11 cellular contexts compared by ENCODE assay signal in the genomic region with DNA sequence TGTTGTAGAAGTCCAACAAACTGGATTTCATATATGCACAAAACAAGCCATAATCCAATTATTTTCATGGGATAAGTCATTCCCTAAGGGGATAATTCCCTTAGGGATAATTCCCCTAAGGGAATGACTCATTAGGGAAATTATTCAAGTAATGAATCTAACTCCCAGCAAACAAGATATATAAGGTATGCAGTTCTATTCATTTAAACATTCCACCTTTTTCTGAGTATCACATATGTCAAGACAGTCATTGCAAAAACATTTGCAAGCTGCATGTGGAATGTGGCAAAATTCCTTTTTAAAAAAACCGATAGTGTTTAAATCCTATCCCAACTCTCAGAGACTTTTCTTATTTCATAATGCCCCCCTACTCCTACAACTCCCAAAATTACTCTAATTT.
DNase-seq lines count a peak whose midpoint lies in the region; ATAC-seq, FAIRE-seq and TF ChIP-seq lines count a peak whose summit lies in the region.
"Had no signal": no experiment of that assay in that cellular context is flagged by ENCODE, and none has a peak within 500 bp of the region (broad histone marks: within the 10 kb centered on the region; RNA-seq: fewer than 3 reads in every experiment).

No MANE protein-coding gene starts in this region.

- H3K4me3 ChIP-seq in SJCRH30 = no peak overlapping the region
- H3K4me3 ChIP-seq in fibroblast of lung (replicated peaks in 1 of 4; ENCODE audit: control extremely low read depth in 1 of 4, insufficient read depth in 1 of 4, low read depth in 3 of 4, low read length in 4 of 4) = no peak overlapping the region
- H3K4me3 ChIP-seq: stomach had no signal

- CTCF ChIA-PET in WTC11 (lab: Charles Lee) = no interaction called here

- H3K9ac ChIP-seq in fibroblast of lung (ENCODE audit: insufficient read depth, low read length) = no peak overlapping the region

- no peak for ATAC-seq in Right ventricle myocardium superior (ENCODE audit: poor library complexity)
- no peak for ATAC-seq in WTC11

- H3K79me2 ChIP-seq in fibroblast of lung (ENCODE audit: control insufficient read depth, insufficient read depth, low read length) = no peaks in the 10 kb centered on the region

- peaks cover 58% of the 10 kb centered on the region for H3K4me1 Mint-ChIP-seq in WTC11

- no peaks in the 10 kb centered on the region for H3K9me3 ChIP-seq in SJCRH30 (replicated peaks)
- no peaks in the 10 kb centered on the region for H3K9me3 ChIP-seq in fibroblast of lung (ENCODE audit: control insufficient read depth, insufficient read depth, low read depth, low read length)
- H3K9me3 ChIP-seq: neutrophil, stomach had no signal

- no peaks in the 10 kb centered on the region for H3K36me3 Mint-ChIP-seq in WTC11

- H3K27me3 ChIP-seq in SJCRH30 (no peaks in the 10 kb centered on the region), fibroblast of lung (ENCODE audit: control insufficient read depth, insufficient read depth, low read length) (no peaks in the 10 kb centered on the region)
- H3K27me3 ChIP-seq: neutrophil, stomach had no signal

- no peaks in the 10 kb centered on the region for H3K36me3 ChIP-seq in SJCRH30
- H3K36me3 ChIP-seq in fibroblast of lung (ENCODE audit: control insufficient read depth, insufficient read depth, low read length) = no peaks in the 10 kb centered on the region
- H3K36me3 ChIP-seq: neutrophil, stomach had no signal

- no peaks in the 10 kb centered on the region for H3K27me3 Mint-ChIP-seq in WTC11 (ENCODE audit: low read depth)

- intact Hi-C loops in Right ventricle myocardium superior (cut with DNase I) = no loop called here

- H3K27ac ChIP-seq in SJCRH30 = peak overlapping the region; percentile 48
- H3K27ac ChIP-seq in fibroblast of lung (ENCODE audit: insufficient read depth, low read length) = no peak overlapping the region
- H3K27ac ChIP-seq: neutrophil, stomach had no signal

- POLR2A ChIA-PET in WTC11 (lab: Charles Lee) = no interaction called here

- FAIRE-seq in G401.6 (lab: Jason Lieb, UNC) = peak; percentile 100

- H3K4me2 ChIP-seq in fibroblast of lung (ENCODE audit: extremely low read depth, insufficient read depth, low read length) = peak overlapping the region; percentile 46

- H2AFZ ChIP-seq in fibroblast of lung (ENCODE audit: low read length) = no peak overlapping the region

- H3K27ac Mint-ChIP-seq in WTC11 = no peak overlapping the region

- TF ChIP-seq CTCF in fibroblast of lung (conservative IDR thresholded peaks at IDR 0.05 in 1 of 2, IDR thresholded peaks at IDR 0.05 in 1 of 2; ENCODE audit: low read depth in 1 of 2, low read length in 2 of 2) = no peak
- no peak for TF ChIP-seq CTCF in WTC11 (IDR thresholded peaks at IDR 0.05)

- H3K4me1 ChIP-seq in SJCRH30 = peaks cover 47% of the 10 kb centered on the region
- H3K4me1 ChIP-seq in fibroblast of lung (ENCODE audit: control insufficient read depth, extremely low read depth, insufficient read depth, low read length) = peaks cover 14% of the 10 kb centered on the region

- H3K4me3 Mint-ChIP-seq in WTC11 = no peak overlapping the region

- DNase-seq in SJCRH30 (no peak), fibroblast of lung (ENCODE audit: low read depth in 2 of 2) (peak; percentile 48 to 95), renal cortical epithelial cell (ENCODE audit: low read depth) (peak; percentile 72), Right ventricle myocardium superior (no peak), UCSD-AML1 (lab: John Stamatoyannopoulos, UW; ENCODE audit: unreplicated experiment) (no peak), WTC11 (ENCODE audit: low spot score) (no peak)
- DNase-seq in activated CD4-positive, CD25-positive, alpha-beta regulatory T cell treated with anti-CD3 and anti-CD28 coated beads, Interleukin-2, amount 50 U/mL, for 72 hours = no peak
- DNase-seq: DMS53, stomach had no signal

- no peaks in the 10 kb centered on the region for H4K20me1 ChIP-seq in fibroblast of lung (ENCODE audit: control insufficient read depth, extremely low read depth, insufficient read depth, low read length)

- no peaks in the 10 kb centered on the region; the same call in 1 of the 2 replicates for H3K9me3 Mint-ChIP-seq in WTC11

TF ChIP-seq in WTC11, 78 proteins besides CTCF, POLR2A, EP300 and RAD21:
- TF ChIP-seq, protein P1, sequence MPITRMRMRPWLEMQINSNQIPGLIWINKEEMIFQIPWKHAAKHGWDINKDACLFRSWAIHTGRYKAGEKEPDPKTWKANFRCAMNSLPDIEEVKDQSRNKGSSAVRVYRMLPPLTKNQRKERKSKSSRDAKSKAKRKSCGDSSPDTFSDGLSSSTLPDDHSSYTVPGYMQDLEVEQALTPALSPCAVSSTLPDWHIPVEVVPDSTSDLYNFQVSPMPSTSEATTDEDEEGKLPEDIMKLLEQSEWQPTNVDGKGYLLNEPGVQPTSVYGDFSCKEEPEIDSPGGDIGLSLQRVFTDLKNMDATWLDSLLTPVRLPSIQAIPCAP (CRISPR knock-in tag; IDR thresholded peaks at IDR 0.05) = no peak
- TF ChIP-seq, protein P2, sequence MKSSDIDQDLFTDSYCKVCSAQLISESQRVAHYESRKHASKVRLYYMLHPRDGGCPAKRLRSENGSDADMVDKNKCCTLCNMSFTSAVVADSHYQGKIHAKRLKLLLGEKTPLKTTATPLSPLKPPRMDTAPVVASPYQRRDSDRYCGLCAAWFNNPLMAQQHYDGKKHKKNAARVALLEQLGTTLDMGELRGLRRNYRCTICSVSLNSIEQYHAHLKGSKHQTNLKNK (CRISPR knock-in tag; IDR thresholded peaks at IDR 0.05) = no peak
- TF ChIP-seq ZNF317 (CRISPR knock-in tag; IDR thresholded peaks at IDR 0.05; ENCODE audit: borderline replicate concordance, low read depth) (no peak), NFYB (CRISPR knock-in tag; conservative IDR thresholded peaks at IDR 0.05; ENCODE audit: low read depth) (no peak), MXD4 (CRISPR knock-in tag; IDR thresholded peaks at IDR 0.05; ENCODE audit: borderline replicate concordance) (no peak), ZNF138 (CRISPR knock-in tag; conservative IDR thresholded peaks at IDR 0.05) (no peak)
- TF ChIP-seq, protein P3, sequence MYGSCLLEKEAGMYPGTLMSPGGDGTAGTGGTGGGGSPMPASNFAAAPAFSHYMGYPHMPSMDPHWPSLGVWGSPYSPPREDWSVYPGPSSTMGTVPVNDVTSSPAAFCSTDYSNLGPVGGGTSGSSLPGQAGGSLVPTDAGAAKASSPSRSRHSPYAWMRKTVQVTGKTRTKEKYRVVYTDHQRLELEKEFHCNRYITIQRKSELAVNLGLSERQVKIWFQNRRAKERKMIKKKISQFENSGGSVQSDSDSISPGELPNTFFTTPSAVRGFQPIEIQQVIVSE (CRISPR knock-in tag; IDR thresholded peaks at IDR 0.05; ENCODE audit: borderline replicate concordance) = no peak

Comparison
In these comparisons a context has a peak if more than half of its experiments do, and no peak if none do; other contexts are left out.
1. DNase-seq: peak in fibroblast of lung (2 of 2) and renal cortical epithelial cell (single experiment); none in SJCRH30 (0 of 2), activated CD4-positive, CD25-positive, alpha-beta regulatory T cell treated with anti-CD3 and anti-CD28 coated beads, Interleukin-2, amount 50 U/mL, for 72 hours (single experiment), Right ventricle myocardium superior (single experiment), UCSD-AML1 (single experiment) and WTC11 (single experiment).